ENCODE assay signal across 12 cellular contexts in genomic region chr3:197478746-197479668, GRCh38.
DNase-seq lines count a peak whose midpoint lies in the region; ATAC-seq and TF ChIP-seq lines count a peak whose summit lies in the region.
"Had no signal": no experiment of that assay in that cellular context is flagged by ENCODE, and none has a peak within 500 bp of the region (broad histone marks: within the 10 kb centered on the region; RNA-seq: fewer than 3 reads in every experiment).

No MANE protein-coding gene starts in this region.

- H3K27me3 Mint-ChIP-seq in neural crest cell (ENCODE audit: low read depth) (no peaks in the 10 kb centered on the region), Caco-2 (ENCODE audit: insufficient read depth, unreplicated experiment) (no peaks in the 10 kb centered on the region)
- peaks cover 16% of the 10 kb centered on the region for H3K27me3 Mint-ChIP-seq in activated CD8-positive, alpha-beta T cell treated with anti-CD3 and anti-CD28 coated beads, Interleukin-2, amount 10 ng/mL, durations not matched to agents 7 days and 5 days (ENCODE audit: low read depth)

- TF ChIP-seq CTCF in neural crest cell (conservative IDR thresholded peaks at IDR 0.05) (no peak), Caco-2 (IDR thresholded peaks at IDR 0.05; ENCODE audit: insufficient read depth in 1 of 2, low read depth in 1 of 2, low read length in 1 of 2, severe bottlenecking in 1 of 2, unreplicated experiment in 1 of 2) (no peak)

- H3K9me3 Mint-ChIP-seq in neural crest cell, result peaks cover 2% of the 10 kb centered on the region
- no peaks in the 10 kb centered on the region for H3K9me3 Mint-ChIP-seq in activated CD8-positive, alpha-beta T cell treated with anti-CD3 and anti-CD28 coated beads, Interleukin-2, amount 10 ng/mL, durations not matched to agents 7 days and 5 days (ENCODE audit: insufficient read depth)
- H3K9me3 Mint-ChIP-seq in Caco-2 (ENCODE audit: unreplicated experiment), result peaks cover 24% of the 10 kb centered on the region
- H3K9me3 Mint-ChIP-seq: natural killer cell had no signal

- H3K4me3 Mint-ChIP-seq in neural crest cell (no peak overlapping the region), Caco-2 (ENCODE audit: unreplicated experiment) (no peak overlapping the region)
- H3K4me3 Mint-ChIP-seq in activated CD8-positive, alpha-beta T cell treated with anti-CD3 and anti-CD28 coated beads, Interleukin-2, amount 10 ng/mL, durations not matched to agents 7 days and 5 days, result no peak overlapping the region
- H3K4me3 Mint-ChIP-seq: natural killer cell had no signal

- H3K27ac Mint-ChIP-seq in neural crest cell (ENCODE audit: unreplicated experiment), result peak overlapping the region; percentile 19
- no peak overlapping the region for H3K27ac Mint-ChIP-seq in activated CD8-positive, alpha-beta T cell treated with anti-CD3 and anti-CD28 coated beads, Interleukin-2, amount 10 ng/mL, durations not matched to agents 7 days and 5 days
- H3K27ac Mint-ChIP-seq in Caco-2 (ENCODE audit: unreplicated experiment), result no peak overlapping the region
- H3K27ac Mint-ChIP-seq: natural killer cell had no signal

- H3K4me3 ChIP-seq in Caco-2 (ENCODE audit: low read depth, low read length), result no peak overlapping the region
- H3K4me3 ChIP-seq: K562, Peyer's patch had no signal

- ATAC-seq in activated CD8-positive, alpha-beta T cell treated with anti-CD3 and anti-CD28 coated beads, Interleukin-2, amount 10 ng/mL, durations not matched to agents 7 days and 5 days, result no peak
- ATAC-seq: K562, natural killer cell had no signal

- H3K36me3 Mint-ChIP-seq in neural crest cell (ENCODE audit: low read depth), result no peaks in the 10 kb centered on the region
- H3K36me3 Mint-ChIP-seq in activated CD8-positive, alpha-beta T cell treated with anti-CD3 and anti-CD28 coated beads, Interleukin-2, amount 10 ng/mL, durations not matched to agents 7 days and 5 days (ENCODE audit: low read depth), result no peaks in the 10 kb centered on the region
- H3K36me3 Mint-ChIP-seq in Caco-2 (ENCODE audit: insufficient read depth, unreplicated experiment), result peaks cover 4% of the 10 kb centered on the region
- H3K36me3 Mint-ChIP-seq: natural killer cell had no signal

- BruUV-seq in Caco-2 (replicated peaks; lab: Mats Ljungman, UMichigan), result no TSS peak

- DNase-seq in EL, result peak; percentile 84
- DNase-seq in NCI-H2196 (lab: John Stamatoyannopoulos, UW; ENCODE audit: unreplicated experiment), result peak; percentile 31
- DNase-seq in cerebellum (ENCODE audit: low spot score), result peak; percentile 74
- no peak for DNase-seq in neural crest cell (ENCODE audit: low read depth, low spot score)
- no peak for DNase-seq in activated CD8-positive, alpha-beta T cell treated with anti-CD3 and anti-CD28 coated beads, Interleukin-2, amount 10 ng/mL, durations not matched to agents 7 days and 5 days
- DNase-seq in effector CD8-positive, alpha-beta T cell (lab: John Stamatoyannopoulos, UW), result no peak
- DNase-seq in NCI-H774 (lab: John Stamatoyannopoulos, UW), result no peak
- no peak for DNase-seq in Caco-2
- DNase-seq: activated CD4-positive, alpha-beta T cell treated with anti-CD3 and anti-CD28 coated beads, Interleukin-2, amount 50 U/mL, for 1 hour; natural killer cell; Peyer's patch had no signal

- H3K36me3 ChIP-seq in Caco-2 (ENCODE audit: control insufficient read depth, insufficient read depth, low read length), result no peaks in the 10 kb centered on the region
- H3K36me3 ChIP-seq: Peyer's patch had no signal

- H3K4me1 Mint-ChIP-seq in neural crest cell (peaks cover 18% of the 10 kb centered on the region), Caco-2 (ENCODE audit: low read depth, unreplicated experiment) (peaks cover 32% of the 10 kb centered on the region)
- peaks cover 5% of the 10 kb centered on the region for H3K4me1 Mint-ChIP-seq in activated CD8-positive, alpha-beta T cell treated with anti-CD3 and anti-CD28 coated beads, Interleukin-2, amount 10 ng/mL, durations not matched to agents 7 days and 5 days (ENCODE audit: low read depth)
- H3K4me1 Mint-ChIP-seq: natural killer cell had no signal

- CTCF ChIA-PET in activated CD8-positive, alpha-beta T cell treated with anti-CD3 and anti-CD28 coated beads, Interleukin-2, amount 10 ng/mL, durations not matched to agents 7 days and 5 days (lab: Charles Lee), result interaction anchor here (1.2 kb wide), 1 partner anchor 22 kb away, joined by 3 read pairs; no protein-coding TSS in a partner anchor
- CTCF ChIA-PET in Caco-2 (lab: Charles Lee), result interaction anchor here (0.7 kb wide), 1 partner anchor 42 kb away, joined by 5 read pairs; no protein-coding TSS in a partner anchor

- peaks cover 19% of the 10 kb centered on the region for H3K4me1 ChIP-seq in Caco-2
- H3K4me1 ChIP-seq: Peyer's patch had no signal

- no peaks in the 10 kb centered on the region for H3K9me3 ChIP-seq in Caco-2
- H3K9me3 ChIP-seq: Peyer's patch had no signal

- intact Hi-C loops in Caco-2 (cut with micrococcal nuclease; ENCODE audit: unreplicated experiment), result no loop called here

- no peaks in the 10 kb centered on the region for H3K27me3 ChIP-seq in Caco-2 (replicated peaks; ENCODE audit: control insufficient read depth, insufficient read depth, low read length)
- H3K27me3 ChIP-seq: Peyer's patch had no signal

- POLR2A ChIA-PET in activated CD8-positive, alpha-beta T cell treated with anti-CD3 and anti-CD28 coated beads, Interleukin-2, amount 10 ng/mL, durations not matched to agents 7 days and 5 days (lab: Charles Lee), result interaction anchor here (0.5 kb wide), 1 partner anchor 159 kb away, joined by 3 read pairs; no protein-coding TSS in a partner anchor
- POLR2A ChIA-PET in Caco-2 (lab: Charles Lee), result no interaction called here

Comparison
In these comparisons a context has a peak if more than half of its experiments do, and no peak if none do; other contexts are left out.
1. DNase-seq: peak in EL (single experiment), NCI-H2196 (single experiment) and cerebellum (single experiment); none in neural crest cell (single experiment), activated CD8-positive, alpha-beta T cell treated with anti-CD3 and anti-CD28 coated beads, Interleukin-2, amount 10 ng/mL, durations not matched to agents 7 days and 5 days (single experiment), effector CD8-positive, alpha-beta T cell (single experiment), NCI-H774 (single experiment) and Caco-2 (0 of 2).